ENCODE assay signal across 1 cellular context in genomic region chr12:77324763-77325468, GRCh38.
TF ChIP-seq lines count a peak whose summit lies in the region.

No MANE protein-coding gene starts in this region.

TF ChIP-seq in GM12878, 131 proteins besides CTCF, POLR2A, EP300 and RAD21 (continued from another document):
- TF ChIP-seq PRDM15 (CRISPR knock-in tag; IDR thresholded peaks at IDR 0.05) (no peak), ZNF592 (IDR thresholded peaks at IDR 0.05) (no peak)
TF ChIP-seq in GM12878: peak in this region for 5.
